ENCODE assay signal across 8 cellular contexts in genomic region chr13:23813635-23814034, GRCh38.
"Had no signal": no experiment of that assay in that cellular context is flagged by ENCODE, and none has a peak within 500 bp of the region (broad histone marks: within the 10 kb centered on the region; RNA-seq: fewer than 3 reads in every experiment).

No MANE protein-coding gene starts in this region.

- H3K4me2 ChIP-seq: GM23338 had no signal

- H3K4me3 ChIP-seq: GM23338 had no signal

- FAIRE-seq: H1, H54, HepG2 had no signal

- ATAC-seq: GM23338, HepG2 had no signal

- H3K27ac Mint-ChIP-seq: GM23338, IgD-negative memory B cell had no signal

- DNase-seq: H9, HCEC 1CT had no signal

- H3K9me3 Mint-ChIP-seq: GM23338, H9, IgD-negative memory B cell had no signal

- H2AFZ ChIP-seq: GM23338 had no signal

- H3K27ac ChIP-seq: HL-60 had no signal
